In genomic region chr9:99071313-99072039, GRCh38 we compare ENCODE assay signal across 14 cellular contexts. TPM values are rescaled to one million over a fixed set of nuclear protein-coding genes. Genes with fewer than 3 reads are reported as not detected.
DNase-seq lines count a peak whose midpoint lies in the region; ATAC-seq and TF ChIP-seq lines count a peak whose summit lies in the region.
"Had no signal": no experiment of that assay in that cellular context is flagged by ENCODE, and none has a peak within 500 bp of the region (broad histone marks: within the 10 kb centered on the region; RNA-seq: fewer than 3 reads in every experiment).

No MANE protein-coding gene starts in this region.

- WGBS in stomach, 5 donors = 77 to 93% (median 84%) methylated on average over 9 of the region's 9 CpGs

- peaks cover 9% of the 10 kb centered on the region for H3K9me3 Mint-ChIP-seq in activated CD4-positive, alpha-beta T cell treated with anti-CD3 and anti-CD28 coated beads, Interleukin-2, amount 10 ng/mL, durations not matched to agents 24 days and 14 days
- H3K9me3 Mint-ChIP-seq: stimulated activated naive CD8-positive, alpha-beta T cell treated with anti-CD3 and anti-CD28 coated beads, Interleukin-15, Interleukin-2, amounts not matched to agents 100 ng/mL and 50 ng/mL, for 24 hours had no signal

- peaks cover 0 to 3% (median under 1%) of the 10 kb centered on the region in 4 donors for H3K4me1 ChIP-seq in stomach
- no peaks in the 10 kb centered on the region for H3K4me1 ChIP-seq in foreskin keratinocyte
- H3K4me1 ChIP-seq: A549 had no signal

- TF ChIP-seq POLR2A in stomach (IDR thresholded peaks at IDR 0.05) = no peak

- H3K27ac Mint-ChIP-seq in activated CD4-positive, alpha-beta T cell treated with anti-CD3 and anti-CD28 coated beads, Interleukin-2, amount 10 ng/mL, durations not matched to agents 24 days and 14 days = peak overlapping the region; percentile 57

- DNase-seq in activated CD4-positive, alpha-beta T cell treated with anti-CD3 and anti-CD28 coated beads, Interleukin-2, amount 10 ng/mL, durations not matched to agents 24 days and 14 days = no peak
- no peak for DNase-seq in activated CD4-positive, alpha-beta T cell treated with anti-CD3 and anti-CD28 coated beads for 1 hour
- peak; percentile 31 for DNase-seq in amniotic epithelial cell (ENCODE audit: low read depth)
- DNase-seq in kidney tubule cell (ENCODE audit: low spot score) = peak; percentile 45
- no peak for DNase-seq in stomach
- DNase-seq in NCI-H1436 (lab: John Stamatoyannopoulos, UW) = no peak
- DNase-seq in foreskin keratinocyte = no peak
- DNase-seq: foreskin fibroblast, H7, kidney, SIG-M5 had no signal

- peaks cover 12% of the 10 kb centered on the region for H3K36me3 Mint-ChIP-seq in activated CD4-positive, alpha-beta T cell treated with anti-CD3 and anti-CD28 coated beads, Interleukin-2, amount 10 ng/mL, durations not matched to agents 24 days and 14 days (ENCODE audit: low read depth)

- intact Hi-C loops in activated CD4-positive, alpha-beta T cell treated with anti-CD3 and anti-CD28 coated beads, Interleukin-2, amount 10 ng/mL, durations not matched to agents 24 days and 14 days (cut with micrococcal nuclease) = no loop called here
- intact Hi-C loops in stomach (cut with DNase I; ENCODE audit: low total_unique reads) = no loop called here

- peaks cover 3 to 35% (median 11%) of the 10 kb centered on the region in 4 donors for H3K36me3 ChIP-seq in stomach

- H3K27ac ChIP-seq in stomach (peak overlapping the region in 3 of 5 donors; percentile 7 to 26 (median 10)), foreskin keratinocyte (no peak overlapping the region)
- H3K27ac ChIP-seq: A549 had no signal

- no peaks in the 10 kb centered on the region for H3K9me3 ChIP-seq in stomach
- H3K9me3 ChIP-seq: A549 had no signal

- peaks cover 56% of the 10 kb centered on the region for H3K4me1 Mint-ChIP-seq in activated CD4-positive, alpha-beta T cell treated with anti-CD3 and anti-CD28 coated beads, Interleukin-2, amount 10 ng/mL, durations not matched to agents 24 days and 14 days

- H3K4me3 ChIP-seq in stomach = no peak overlapping the region
- H3K4me3 ChIP-seq: A549 had no signal

- no peaks in the 10 kb centered on the region for H3K27me3 ChIP-seq in stomach
- H3K27me3 ChIP-seq in foreskin keratinocyte = no peaks in the 10 kb centered on the region

- no peaks in the 10 kb centered on the region for H3K27me3 Mint-ChIP-seq in activated CD4-positive, alpha-beta T cell treated with anti-CD3 and anti-CD28 coated beads, Interleukin-2, amount 10 ng/mL, durations not matched to agents 24 days and 14 days
- H3K27me3 Mint-ChIP-seq: stimulated activated naive CD8-positive, alpha-beta T cell treated with anti-CD3 and anti-CD28 coated beads, Interleukin-15, Interleukin-2, amounts not matched to agents 100 ng/mL and 50 ng/mL, for 24 hours had no signal

- TF ChIP-seq CTCF in stomach (IDR thresholded peaks at IDR 0.05) = no peak
- TF ChIP-seq CTCF in foreskin keratinocyte (conservative IDR thresholded peaks at IDR 0.05) = no peak

- TF ChIP-seq EP300 in stomach (IDR thresholded peaks at IDR 0.05) = no peak

- ATAC-seq in foreskin keratinocyte (no peak), HG02588 (IDR thresholded peaks at IDR 0.05; ENCODE audit: unreplicated experiment) (no peak)
- ATAC-seq: A549 had no signal

- no peak overlapping the region for H3K4me3 Mint-ChIP-seq in activated CD4-positive, alpha-beta T cell treated with anti-CD3 and anti-CD28 coated beads, Interleukin-2, amount 10 ng/mL, durations not matched to agents 24 days and 14 days
- H3K4me3 Mint-ChIP-seq: stimulated activated naive CD8-positive, alpha-beta T cell treated with anti-CD3 and anti-CD28 coated beads, Interleukin-15, Interleukin-2, amounts not matched to agents 100 ng/mL and 50 ng/mL, for 24 hours had no signal

RNA-seq across cellular contexts. Expression of gene TGFBR1, which starts 33.4 kb away (rescaled TPM):
- total RNA-seq in activated CD4-positive, alpha-beta T cell treated with anti-CD3 and anti-CD28 coated beads, Interleukin-2, amount 10 ng/mL, durations not matched to agents 24 days and 14 days = 29.7 and 35.3 TPM in 2 replicates
- total RNA-seq in stomach (100 to 1,000 TPM in 2 of 5 donors, 10 to 100 TPM in 2, 1 to 10 TPM in 1; 7.2 to 119 (median 56.8) TPM), foreskin keratinocyte (36.1 and 41.6 TPM in 2 replicates)
- polyA plus RNA-seq in stomach (1 to 10 TPM; 5.2 to 9.1 (median 7.8) TPM), foreskin keratinocyte (7.8 and 9.2 TPM in 2 replicates)

Comparison
In these comparisons a context has a peak if more than half of its experiments do, and no peak if none do; other contexts are left out.
1. DNase-seq: peak in amniotic epithelial cell (single experiment) and kidney tubule cell (single experiment); none in activated CD4-positive, alpha-beta T cell treated with anti-CD3 and anti-CD28 coated beads, Interleukin-2, amount 10 ng/mL, durations not matched to agents 24 days and 14 days (single experiment), activated CD4-positive, alpha-beta T cell treated with anti-CD3 and anti-CD28 coated beads for 1 hour (single experiment), stomach (single experiment), NCI-H1436 (single experiment) and foreskin keratinocyte (0 of 2).